Comparison of ENCODE assay signal across 8 cellular contexts in genomic region chr16:16202400-16203143, GRCh38. TPM values are rescaled to one million over a fixed set of nuclear protein-coding genes. Genes with fewer than 3 reads are reported as not detected.
DNase-seq lines count a peak whose midpoint lies in the region; ATAC-seq and TF ChIP-seq lines count a peak whose summit lies in the region.
"Not testable (repeated sequence)": the region's sequence is repeated elsewhere in the genome, so short reads cannot be mapped to it uniquely, and the experiment has no call there.

No MANE protein-coding gene starts in this region.

- not testable (repeated sequence) for H3K79me1 ChIP-seq in IMR-90 (ENCODE audit: low read depth in 1 of 2, low read length in 2 of 2)

- not testable (repeated sequence) for H3K18ac ChIP-seq in IMR-90 (ENCODE audit: low read depth, low read length)

- not testable (repeated sequence) for BruUV-seq in IMR-90 (replicated peaks; lab: Mats Ljungman, UMichigan)

- H3K4me3 Mint-ChIP-seq in activated naive CD4-positive, alpha-beta T cell treated with anti-CD3 and anti-CD28 coated beads, Interleukin-2, amount 10 ng/mL, durations not matched to agents 7 days and 5 days; naive thymus-derived CD4-positive, alpha-beta T cell: not testable (repeated sequence)

- H3K27me3 Mint-ChIP-seq in activated naive CD4-positive, alpha-beta T cell treated with anti-CD3 and anti-CD28 coated beads, Interleukin-2, amount 10 ng/mL, durations not matched to agents 7 days and 5 days; naive thymus-derived CD4-positive, alpha-beta T cell: not testable (repeated sequence)

- H2AK9ac ChIP-seq in IMR-90 (replicated peaks; ENCODE audit: low read depth, low read length, poor library complexity), result not testable (repeated sequence)

- not testable (repeated sequence) for H3K27ac ChIP-seq in IMR-90 (ENCODE audit: insufficient read depth, low read length); naive thymus-derived CD4-positive, alpha-beta T cell (ENCODE audit: low read depth, low read length)

- H2BK20ac ChIP-seq in IMR-90 (ENCODE audit: low read depth, low read length), result not testable (repeated sequence)

- ATAC-seq in IMR-90 (ENCODE audit: low read depth), result peak; percentile 74
- peak; percentile 70 for ATAC-seq in naive thymus-derived CD4-positive, alpha-beta T cell
- peak; percentile 65 for ATAC-seq in stimulated activated naive CD8-positive, alpha-beta T cell treated with anti-CD3 and anti-CD28 coated beads, Interleukin-15, Interleukin-2, amounts not matched to agents 100 U/mL and 50 U/mL, for 24 hours

- H3K9me3 Mint-ChIP-seq in activated naive CD4-positive, alpha-beta T cell treated with anti-CD3 and anti-CD28 coated beads, Interleukin-2, amount 10 ng/mL, durations not matched to agents 7 days and 5 days; naive thymus-derived CD4-positive, alpha-beta T cell: not testable (repeated sequence)

- not testable (repeated sequence) for TF ChIP-seq RAD21 in IMR-90 (IDR thresholded peaks at IDR 0.05; ENCODE audit: low read length)

- not testable (repeated sequence) for H3K36me3 ChIP-seq in IMR-90 (ENCODE audit: control insufficient read depth, insufficient read depth, low read length); naive thymus-derived CD4-positive, alpha-beta T cell (ENCODE audit: control insufficient read depth in 2 of 3, insufficient read depth in 3 of 3, low read length in 3 of 3)

- not testable (repeated sequence) for H3K56ac ChIP-seq in IMR-90 (ENCODE audit: extremely low read depth, insufficient read depth, low read length)

- H3K4me1 Mint-ChIP-seq in activated naive CD4-positive, alpha-beta T cell treated with anti-CD3 and anti-CD28 coated beads, Interleukin-2, amount 10 ng/mL, durations not matched to agents 7 days and 5 days; naive thymus-derived CD4-positive, alpha-beta T cell: not testable (repeated sequence)

- peak; percentile 45 for TF ChIP-seq CTCF in IMR-90 (conservative IDR thresholded peaks at IDR 0.05; ENCODE audit: low read depth, low read length)
- TF ChIP-seq CTCF in foreskin fibroblast (IDR thresholded peaks at IDR 0.05; ENCODE audit: low read depth, low read length), result peak; percentile 34

- no CpG with 5 or more reads among the region's 4 CpGs for WGBS in IMR-90 (ENCODE audit: extremely low coverage in 2 of 2, insufficient read length in 1 of 2), 2 experiments

- DNase-seq in DMS153 (lab: John Stamatoyannopoulos, UW) (peak; percentile 20), IMR-90 (peak; percentile 67), NCI-H510A (lab: John Stamatoyannopoulos, UW) (peak; percentile 47), SW480 (ENCODE audit: low spot score) (peak; percentile 34), foreskin fibroblast (peak; percentile 27 to 70)
- peak; percentile 65 for DNase-seq in activated naive CD4-positive, alpha-beta T cell treated with anti-CD3 and anti-CD28 coated beads, Interleukin-2, amount 10 ng/mL, durations not matched to agents 7 days and 5 days
- peak in 1 of 9 donors; percentile 31 for DNase-seq in naive thymus-derived CD4-positive, alpha-beta T cell
- DNase-seq in stimulated activated naive CD8-positive, alpha-beta T cell treated with anti-CD3 and anti-CD28 coated beads, Interleukin-15, Interleukin-2, amounts not matched to agents 100 U/mL and 50 U/mL, for 24 hours, result peak; percentile 57

- H2BK5ac ChIP-seq in IMR-90 (ENCODE audit: low read depth, low read length, poor library complexity, severe bottlenecking), result not testable (repeated sequence)

- TF ChIP-seq POLR2A in IMR-90 (IDR thresholded peaks at IDR 0.05; ENCODE audit: low read depth, low read length), result not testable (repeated sequence)

- H4K20me1 ChIP-seq in IMR-90 (ENCODE audit: insufficient read depth, low read length), result not testable (repeated sequence)

- H3K27me3 ChIP-seq in IMR-90 (ENCODE audit: control insufficient read depth, insufficient read depth, low read length); naive thymus-derived CD4-positive, alpha-beta T cell (ENCODE audit: control insufficient read depth in 2 of 2, insufficient read depth in 2 of 2, low read length in 2 of 2): not testable (repeated sequence)

- not testable (repeated sequence) for H3K9me1 ChIP-seq in IMR-90 (ENCODE audit: insufficient read depth, low read length)

- not testable (repeated sequence) for H2AK5ac ChIP-seq in IMR-90 (ENCODE audit: low read depth, low read length)

- H3K4me1 ChIP-seq in IMR-90 (ENCODE audit: control insufficient read depth, insufficient read depth, low read length); naive thymus-derived CD4-positive, alpha-beta T cell (ENCODE audit: control insufficient read depth in 2 of 2, insufficient read depth in 2 of 2, low read length in 2 of 2): not testable (repeated sequence)

- not testable (repeated sequence) for H2BK120ac ChIP-seq in IMR-90 (ENCODE audit: low read depth, low read length)

- intact Hi-C loops in IMR-90 (cut with micrococcal nuclease); naive thymus-derived CD4-positive, alpha-beta T cell (cut with micrococcal nuclease): not testable (repeated sequence)

- not testable (repeated sequence) for H3K14ac ChIP-seq in IMR-90 (replicated peaks; ENCODE audit: low read depth, low read length)

- not testable (repeated sequence) for H3K27ac Mint-ChIP-seq in activated naive CD4-positive, alpha-beta T cell treated with anti-CD3 and anti-CD28 coated beads, Interleukin-2, amount 10 ng/mL, durations not matched to agents 7 days and 5 days
- H3K27ac Mint-ChIP-seq in naive thymus-derived CD4-positive, alpha-beta T cell, result peak overlapping the region in 1 of 9 donors; percentile 42

- not testable (repeated sequence) for H3K4me3 ChIP-seq in IMR-90 (ENCODE audit: insufficient read depth, low read depth, low read length); foreskin fibroblast (ENCODE audit: low read depth in 1 of 2, low read length in 2 of 2); naive thymus-derived CD4-positive, alpha-beta T cell (ENCODE audit: low read length)

- POLR2A ChIA-PET in IMR-90 (lab: Charles Lee; ENCODE audit: unreplicated experiment); naive thymus-derived CD4-positive, alpha-beta T cell (lab: Charles Lee): not testable (repeated sequence)

- not testable (repeated sequence) for H4K5ac ChIP-seq in IMR-90 (ENCODE audit: low read depth, low read length)

- H3K4ac ChIP-seq in IMR-90 (ENCODE audit: low read depth, low read length), result not testable (repeated sequence)

- CTCF ChIA-PET in IMR-90 (lab: Yijun Ruan, JAX); activated naive CD4-positive, alpha-beta T cell treated with anti-CD3 and anti-CD28 coated beads, Interleukin-2, amount 10 ng/mL, durations not matched to agents 7 days and 5 days (lab: Charles Lee); naive thymus-derived CD4-positive, alpha-beta T cell (lab: Charles Lee): not testable (repeated sequence)

- not testable (repeated sequence) for H3K23ac ChIP-seq in IMR-90 (ENCODE audit: low read depth, low read length)

- H4K8ac ChIP-seq in IMR-90 (ENCODE audit: low read depth in 2 of 2, low read length in 2 of 2), result not testable (repeated sequence)

- H3K9ac ChIP-seq in IMR-90 (ENCODE audit: low read depth, low read length), result not testable (repeated sequence)

- not testable (repeated sequence) for H2BK15ac ChIP-seq in IMR-90 (ENCODE audit: low read depth, low read length)

- dilution Hi-C loops in IMR-90 (cut with HindIII; ENCODE audit: low sequenced_read_pairs, unreplicated experiment), result not testable (repeated sequence)

- not testable (repeated sequence) for H2AFZ ChIP-seq in IMR-90 (replicated peaks; ENCODE audit: low read length, poor library complexity)

- not testable (repeated sequence) for H3K9me3 ChIP-seq in IMR-90 (ENCODE audit: control insufficient read depth, insufficient read depth, low read length); naive thymus-derived CD4-positive, alpha-beta T cell (ENCODE audit: control insufficient read depth in 2 of 3, low read length in 3 of 3)

- H3K36me3 Mint-ChIP-seq in activated naive CD4-positive, alpha-beta T cell treated with anti-CD3 and anti-CD28 coated beads, Interleukin-2, amount 10 ng/mL, durations not matched to agents 7 days and 5 days; naive thymus-derived CD4-positive, alpha-beta T cell: not testable (repeated sequence)

- not testable (repeated sequence) for H3K4me2 ChIP-seq in IMR-90 (ENCODE audit: low read depth, low read length)

- in situ Hi-C loops in IMR-90 (cut with MboI; ENCODE audit: low sequenced_read_pairs), result not testable (repeated sequence)

- H4K91ac ChIP-seq in IMR-90 (ENCODE audit: insufficient read depth, low read depth, low read length), result not testable (repeated sequence)

TF ChIP-seq in IMR-90, 13 proteins besides CTCF, POLR2A, EP300 and RAD21:
- TF ChIP-seq SMC3 (IDR thresholded peaks at IDR 0.05; ENCODE audit: low read depth, low read length), result peak; percentile 26
TF ChIP-seq in IMR-90: peak in this region for 1; not testable (repeated sequence) for 12.

RNA-seq across cellular contexts. Expression of gene ABCC6, which starts 20.7 kb away (rescaled TPM):
- total RNA-seq in IMR-90 (2012; rRNA removed), result 0.36 and 0.56 TPM in 2 replicates
- polyA plus RNA-seq in IMR-90 (2012; rRNA removed), result 1.3 and 1.5 TPM in 2 replicates
- polyA plus RNA-seq in IMR-90 (2012; cell fraction: cytosol; rRNA removed), result 0.29 and 1.1 TPM in 2 replicates
- 2.6 TPM in 2 replicates for polyA plus RNA-seq in IMR-90 (2012; cell fraction: nucleus; rRNA removed; ENCODE audit: low replicate concordance)
- 1 to 10 TPM in 1 of 5 experiments, under 1 TPM in 1, not detected in 3; 0.08 to 3.9 TPM for total RNA-seq in naive thymus-derived CD4-positive, alpha-beta T cell
- under 1 TPM; 0.09 to 0.20 TPM for polyA plus RNA-seq in naive thymus-derived CD4-positive, alpha-beta T cell

RNA-seq across cellular contexts. Expression of gene NOMO3, which starts 29.8 kb away (rescaled TPM):
- 57.5 and 109 TPM in 2 replicates for total RNA-seq in IMR-90 (2012; rRNA removed)
- 47.3 and 55.5 TPM in 2 replicates for polyA plus RNA-seq in IMR-90 (2012; rRNA removed)
- 15.3 and 17.7 TPM in 2 replicates for polyA plus RNA-seq in IMR-90 (2012; cell fraction: cytosol; rRNA removed)
- polyA plus RNA-seq in IMR-90 (2012; cell fraction: nucleus; rRNA removed; ENCODE audit: low replicate concordance), result 57.4 and 114 TPM in 2 replicates
- 10 to 100 TPM; 33.8 to 57.7 (median 40.2) TPM for total RNA-seq in naive thymus-derived CD4-positive, alpha-beta T cell
- 10 to 100 TPM; 16.0 to 20.0 TPM for polyA plus RNA-seq in naive thymus-derived CD4-positive, alpha-beta T cell
